Comparison of ENCODE assay signal across 14 cellular contexts in genomic region chr9:123640792-123641222, GRCh38.
DNase-seq lines count a peak whose midpoint lies in the region; ATAC-seq lines count a peak whose summit lies in the region.
"Had no signal": no experiment of that assay in that cellular context is flagged by ENCODE, and none has a peak within 500 bp of the region (broad histone marks: within the 10 kb centered on the region; RNA-seq: fewer than 3 reads in every experiment).

No MANE protein-coding gene starts in this region.

- peaks cover 66% of the 10 kb centered on the region for H3K27me3 Mint-ChIP-seq in activated CD8-positive, alpha-beta memory T cell treated with anti-CD3 and anti-CD28 coated beads, Interleukin-2, amount 10 ng/mL, durations not matched to agents 7 days and 5 days
- H3K27me3 Mint-ChIP-seq in activated naive CD8-positive, alpha-beta T cell = no peaks in the 10 kb centered on the region

- ATAC-seq in activated CD8-positive, alpha-beta memory T cell treated with anti-CD3 and anti-CD28 coated beads, Interleukin-2, amount 10 ng/mL, durations not matched to agents 7 days and 5 days = peak; percentile 69
- no peak for ATAC-seq in GM19463 (IDR thresholded peaks at IDR 0.05; ENCODE audit: unreplicated experiment)
- ATAC-seq: gastrocnemius medialis, left lobe of liver had no signal

- peak overlapping the region; percentile 67 for H3K27ac Mint-ChIP-seq in activated CD8-positive, alpha-beta memory T cell treated with anti-CD3 and anti-CD28 coated beads, Interleukin-2, amount 10 ng/mL, durations not matched to agents 7 days and 5 days
- peak overlapping the region; percentile 58 for H3K27ac Mint-ChIP-seq in activated naive CD8-positive, alpha-beta T cell

- H3K4me3 Mint-ChIP-seq in activated CD8-positive, alpha-beta memory T cell treated with anti-CD3 and anti-CD28 coated beads, Interleukin-2, amount 10 ng/mL, durations not matched to agents 7 days and 5 days = no peak overlapping the region
- H3K4me3 Mint-ChIP-seq in activated naive CD8-positive, alpha-beta T cell = no peak overlapping the region

- CTCF ChIA-PET in activated CD8-positive, alpha-beta memory T cell treated with anti-CD3 and anti-CD28 coated beads, Interleukin-2, amount 10 ng/mL, durations not matched to agents 7 days and 5 days (lab: Charles Lee) = interaction anchor here (0.6 to 0.7 kb wide), 3 partner anchors 10 to 364 kb away, joined by 3 to 4 read pairs (median 4); no protein-coding TSS in a partner anchor

- no peaks in the 10 kb centered on the region for H3K9me3 Mint-ChIP-seq in activated CD8-positive, alpha-beta memory T cell treated with anti-CD3 and anti-CD28 coated beads, Interleukin-2, amount 10 ng/mL, durations not matched to agents 7 days and 5 days (ENCODE audit: low read depth)
- H3K9me3 Mint-ChIP-seq in activated naive CD8-positive, alpha-beta T cell (ENCODE audit: low read depth) = no peaks in the 10 kb centered on the region

- DNase-seq in activated CD8-positive, alpha-beta memory T cell treated with anti-CD3 and anti-CD28 coated beads, Interleukin-2, amount 10 ng/mL, durations not matched to agents 7 days and 5 days = peak; percentile 73
- DNase-seq in activated CD8-positive, alpha-beta memory T cell treated with anti-CD3 and anti-CD28 coated beads, Interleukin-2, amount 50 U/mL, for 48 hours = no peak
- DNase-seq in NCI-H69 (lab: John Stamatoyannopoulos, UW) = peak; percentile 65
- DNase-seq in stimulated activated CD8-positive, alpha-beta memory T cell treated with anti-CD3 and anti-CD28 coated beads, Interleukin-4, amount 100 ng/mL, for 48 hours = peak; percentile 26
- DNase-seq in NCI-H1105 treated with DMSO at 0.1 percent for 48 hours (lab: John Stamatoyannopoulos, UW) = no peak
- no peak for DNase-seq in mesenteric fat pad (ENCODE audit: low spot score)
- DNase-seq: cortex of kidney, gastrocnemius medialis, IMR-90, NCI-H2029, SW 1271 had no signal

- no peaks in the 10 kb centered on the region for H3K36me3 Mint-ChIP-seq in activated CD8-positive, alpha-beta memory T cell treated with anti-CD3 and anti-CD28 coated beads, Interleukin-2, amount 10 ng/mL, durations not matched to agents 7 days and 5 days
- peaks cover 8% of the 10 kb centered on the region for H3K36me3 Mint-ChIP-seq in activated naive CD8-positive, alpha-beta T cell

- H3K4me1 Mint-ChIP-seq in activated CD8-positive, alpha-beta memory T cell treated with anti-CD3 and anti-CD28 coated beads, Interleukin-2, amount 10 ng/mL, durations not matched to agents 7 days and 5 days = peaks cover 39% of the 10 kb centered on the region
- H3K4me1 Mint-ChIP-seq in activated naive CD8-positive, alpha-beta T cell (ENCODE audit: low read depth) = peaks cover 40% of the 10 kb centered on the region

Comparison
In these comparisons a context has a peak if more than half of its experiments do, and no peak if none do; other contexts are left out.
1. DNase-seq: peak in activated CD8-positive, alpha-beta memory T cell treated with anti-CD3 and anti-CD28 coated beads, Interleukin-2, amount 10 ng/mL, durations not matched to agents 7 days and 5 days (single experiment), NCI-H69 (single experiment) and stimulated activated CD8-positive, alpha-beta memory T cell treated with anti-CD3 and anti-CD28 coated beads, Interleukin-4, amount 100 ng/mL, for 48 hours (single experiment); none in activated CD8-positive, alpha-beta memory T cell treated with anti-CD3 and anti-CD28 coated beads, Interleukin-2, amount 50 U/mL, for 48 hours (single experiment), NCI-H1105 treated with DMSO at 0.1 percent for 48 hours (single experiment) and mesenteric fat pad (single experiment).